17 cellular contexts compared by ENCODE assay signal in the genomic region with DNA sequence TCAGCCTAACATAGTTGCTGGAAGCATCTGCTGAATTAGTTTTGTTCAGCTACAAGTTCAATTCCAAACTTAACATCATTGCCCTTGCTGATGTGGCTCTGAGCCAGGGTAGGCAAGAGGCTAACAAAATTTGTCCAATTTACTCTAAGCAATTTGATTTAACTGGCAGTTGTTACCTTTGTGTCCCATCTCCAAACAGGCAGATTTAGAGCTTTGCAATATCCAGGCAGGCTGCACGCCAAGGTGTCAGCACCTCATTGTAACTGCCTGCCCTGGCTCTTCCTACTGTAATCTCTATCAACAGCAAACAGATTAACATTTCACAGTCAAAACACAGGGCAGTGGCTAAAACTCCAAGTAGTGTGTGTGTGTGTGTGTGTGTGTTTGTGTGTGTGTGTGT.
A peak's percentile ranks its signal among the peaks of the same experiment; 100 is the strongest.
DNase-seq lines count a peak whose midpoint lies in the region; ATAC-seq, FAIRE-seq and TF ChIP-seq lines count a peak whose summit lies in the region.
"Had no signal": no experiment of that assay in that cellular context is flagged by ENCODE, and none has a peak within 500 bp of the region (broad histone marks: within the 10 kb centered on the region; RNA-seq: fewer than 3 reads in every experiment).

No MANE protein-coding gene starts in this region.

- H3K9me3 ChIP-seq in right lobe of liver (no peaks in the 10 kb centered on the region), HepG2 (ENCODE audit: low read length) (no peaks in the 10 kb centered on the region), endodermal cell (ENCODE audit: control insufficient read depth, low read length) (no peaks in the 10 kb centered on the region)

- peak in 2 of 3 donors; percentile 34 to 68 for DNase-seq in right lobe of liver
- DNase-seq in HepG2 (ENCODE audit: low spot score) = no peak
- DNase-seq in NCI-H446 treated with DMSO at 0.1 percent for 48 hours (lab: John Stamatoyannopoulos, UW) = peak; percentile 76
- DNase-seq in endodermal cell = no peak
- no peak for DNase-seq in SIG-M5 treated with dmso at 0.1 percent for 504 hours (lab: John Stamatoyannopoulos, UW; ENCODE audit: unreplicated experiment)
- DNase-seq in NCI-H510A (lab: John Stamatoyannopoulos, UW) = no peak
- DNase-seq: C1 segment of cervical spinal cord; CD4-positive, CD25-positive, alpha-beta regulatory T cell; CD8-positive, alpha-beta memory T cell; COR-L47; GOT3; H9 had no signal

- no peak overlapping the region for H2AFZ ChIP-seq in HepG2 (ENCODE audit: low read length)

- no peaks in the 10 kb centered on the region for H4K20me1 ChIP-seq in HepG2 (ENCODE audit: insufficient read depth, low read length)

- no peaks in the 10 kb centered on the region for H3K27me3 ChIP-seq in right lobe of liver
- no peaks in the 10 kb centered on the region for H3K27me3 ChIP-seq in HepG2 (ENCODE audit: control insufficient read depth in 1 of 2, insufficient read depth in 2 of 2, low read length in 2 of 2)
- H3K27me3 ChIP-seq in endodermal cell (ENCODE audit: control insufficient read depth, insufficient read depth, low read length, poor library complexity, severe bottlenecking) = no peaks in the 10 kb centered on the region

- no peaks in the 10 kb centered on the region for H3K79me2 ChIP-seq in HepG2 (ENCODE audit: insufficient read depth, low read length)

- H3K27ac Mint-ChIP-seq in endodermal cell = no peak overlapping the region
- H3K27ac Mint-ChIP-seq: B cell; CD4-positive, CD25-positive, alpha-beta regulatory T cell; CD8-positive, alpha-beta memory T cell; H9 had no signal

- no peak for TF ChIP-seq POLR2A in right lobe of liver (IDR thresholded peaks at IDR 0.05)
- no peak for TF ChIP-seq POLR2A in HepG2 (IDR thresholded peaks at IDR 0.05; ENCODE audit: insufficient read depth in 1 of 2, low read depth in 2 of 2, low read length in 2 of 2)

- in situ Hi-C loops in HepG2 (cut with HindIII; ENCODE audit: extremely low pct_ligation_motif_present, low pct_unique_long_range_greater_than_20kb) = no loop called here

- TF ChIP-seq CTCF in right lobe of liver (IDR thresholded peaks at IDR 0.05) (no peak), HepG2 (CRISPR knock-in tag; IDR thresholded peaks at IDR 0.05) (no peak), endodermal cell (conservative IDR thresholded peaks at IDR 0.05) (no peak)

- no peak overlapping the region for H3K4me2 ChIP-seq in HepG2 (ENCODE audit: low read depth, low read length)

- no peaks in the 10 kb centered on the region for H3K9me3 Mint-ChIP-seq in endodermal cell
- H3K9me3 Mint-ChIP-seq: H9 had no signal

- no TSS peak for BruUV-seq in HepG2 (replicated peaks; lab: Mats Ljungman, UMichigan)

- H3K4me3 Mint-ChIP-seq in endodermal cell = no peak overlapping the region
- H3K4me3 Mint-ChIP-seq: B cell; CD4-positive, CD25-positive, alpha-beta regulatory T cell; CD8-positive, alpha-beta memory T cell; H9 had no signal

- POLR2A ChIA-PET in HepG2 (lab: Yijun Ruan, JAX) = no interaction called here

- TF ChIP-seq RAD21 in HepG2 (CRISPR knock-in tag; IDR thresholded peaks at IDR 0.05) = no peak

- H3K4me1 ChIP-seq in right lobe of liver (peaks cover 0 to 12% (median 4%) of the 10 kb centered on the region in 4 donors), HepG2 (ENCODE audit: insufficient read depth, low read length) (no peaks in the 10 kb centered on the region), endodermal cell (ENCODE audit: control insufficient read depth, insufficient read depth, low read length) (peaks cover 3% of the 10 kb centered on the region)

- H3K4me3 ChIP-seq in right lobe of liver (no peak overlapping the region), HepG2 (replicated peaks in 1 of 3; ENCODE audit: insufficient read depth in 1 of 3, low read depth in 2 of 3, low read length in 3 of 3) (no peak overlapping the region), endodermal cell (ENCODE audit: low read length) (peak overlapping the region; percentile 46)

- CTCF ChIA-PET in HepG2 (lab: Yijun Ruan, JAX; ENCODE audit: low intra/inter-chr PET ratio, low total read pairs) = no interaction called here

- H3K27me3 Mint-ChIP-seq in endodermal cell (ENCODE audit: insufficient read depth) = no peaks in the 10 kb centered on the region
- H3K27me3 Mint-ChIP-seq: B cell; CD4-positive, CD25-positive, alpha-beta regulatory T cell; CD8-positive, alpha-beta memory T cell had no signal

- intact Hi-C loops in right lobe of liver (cut with DNase I) = no loop called here
- intact Hi-C loops in HepG2 (cut with micrococcal nuclease; ENCODE audit: unreplicated experiment) = no loop called here

- TF ChIP-seq EP300 in HepG2 (IDR thresholded peaks at IDR 0.05; ENCODE audit: low read depth in 2 of 2, low read length in 2 of 2) (no peak), HepG2 (CRISPR knock-in tag; IDR thresholded peaks at IDR 0.05; ENCODE audit: borderline replicate concordance) (no peak)

- no peaks in the 10 kb centered on the region for H3K36me3 Mint-ChIP-seq in endodermal cell (ENCODE audit: low read depth)
- H3K36me3 Mint-ChIP-seq: CD4-positive, CD25-positive, alpha-beta regulatory T cell; CD8-positive, alpha-beta memory T cell had no signal

- H3K27ac ChIP-seq in right lobe of liver (no peak overlapping the region), HepG2 (ENCODE audit: extremely low read length, insufficient read depth, low read length) (no peak overlapping the region), endodermal cell (ENCODE audit: low read depth, low read length) (no peak overlapping the region)

- FAIRE-seq in HepG2 (lab: Jason Lieb, UNC) = no peak
- FAIRE-seq: D721Med, G401.6, GM12891 had no signal

- ATAC-seq in right lobe of liver (peak; percentile 73 to 86 (median 80)), HepG2 (no peak), HG02938 (IDR thresholded peaks at IDR 0.05; ENCODE audit: unreplicated experiment) (no peak)

- H3K4me1 Mint-ChIP-seq in endodermal cell = peaks cover 16% of the 10 kb centered on the region
- H3K4me1 Mint-ChIP-seq: B cell; CD4-positive, CD25-positive, alpha-beta regulatory T cell; CD8-positive, alpha-beta memory T cell had no signal

- H3K9ac ChIP-seq in HepG2 (ENCODE audit: insufficient read depth, low read depth, low read length) (no peak overlapping the region), endodermal cell (ENCODE audit: extremely low read depth, low read length, poor library complexity, severe bottlenecking) (no peak overlapping the region)

- 56% methylated on average over 1 of the region's 1 CpG for WGBS in right lobe of liver (ENCODE audit: insufficient coverage, low coverage, low lambda C conversion rate, missing lambda C conversion rate)
- 0% methylated on average over 1 of the region's 1 CpG for WGBS in HepG2 (ENCODE audit: low lambda C conversion rate)
- 41% methylated on average over 1 of the region's 1 CpG; no CpG with 5 or more reads in 1 of the 2 experiments for WGBS in endodermal cell (ENCODE audit: insufficient coverage in 1 of 2, insufficient read length in 1 of 2), 2 experiments

- H3K36me3 ChIP-seq in right lobe of liver = no peaks in the 10 kb centered on the region
- H3K36me3 ChIP-seq in HepG2 (replicated peaks in 1 of 2; ENCODE audit: control insufficient read depth in 1 of 2, insufficient read depth in 2 of 2, low read length in 2 of 2) = no peaks in the 10 kb centered on the region
- H3K36me3 ChIP-seq in endodermal cell (ENCODE audit: control insufficient read depth, insufficient read depth, low read length) = no peaks in the 10 kb centered on the region

TF ChIP-seq in HepG2, 621 proteins besides CTCF, POLR2A, EP300 and RAD21:
- TF ChIP-seq, protein P1, sequence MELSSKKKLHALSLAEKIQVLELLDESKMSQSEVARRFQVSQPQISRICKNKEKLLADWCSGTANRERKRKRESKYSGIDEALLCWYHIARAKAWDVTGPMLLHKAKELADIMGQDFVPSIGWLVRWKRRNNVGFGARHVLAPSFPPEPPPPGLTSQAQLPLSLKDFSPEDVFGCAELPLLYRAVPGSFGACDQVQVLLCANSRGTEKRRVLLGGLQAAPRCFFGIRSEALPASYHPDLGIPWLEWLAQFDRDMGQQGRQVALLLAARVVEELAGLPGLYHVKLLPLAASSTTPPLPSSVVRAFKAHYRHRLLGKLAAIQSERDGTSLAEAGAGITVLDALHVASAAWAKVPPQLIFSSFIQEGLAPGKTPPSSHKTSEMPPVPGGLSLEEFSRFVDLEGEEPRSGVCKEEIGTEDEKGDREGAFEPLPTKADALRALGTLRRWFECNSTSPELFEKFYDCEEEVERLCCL (CRISPR knock-in tag; IDR thresholded peaks at IDR 0.05; ENCODE audit: borderline replicate concordance) = no peak

Comparison
In these comparisons a context has a peak if more than half of its experiments do, and no peak if none do; other contexts are left out.
1. ATAC-seq: peak in right lobe of liver (4 of 4); none in HepG2 (single experiment) and HG02938 (single experiment).
2. DNase-seq: peak in right lobe of liver (2 of 3) and NCI-H446 treated with DMSO at 0.1 percent for 48 hours (single experiment); none in HepG2 (single experiment), endodermal cell (single experiment), SIG-M5 treated with dmso at 0.1 percent for 504 hours (single experiment) and NCI-H510A (single experiment).